ENCODE assay signal across 30 cellular contexts in the genomic region with DNA sequence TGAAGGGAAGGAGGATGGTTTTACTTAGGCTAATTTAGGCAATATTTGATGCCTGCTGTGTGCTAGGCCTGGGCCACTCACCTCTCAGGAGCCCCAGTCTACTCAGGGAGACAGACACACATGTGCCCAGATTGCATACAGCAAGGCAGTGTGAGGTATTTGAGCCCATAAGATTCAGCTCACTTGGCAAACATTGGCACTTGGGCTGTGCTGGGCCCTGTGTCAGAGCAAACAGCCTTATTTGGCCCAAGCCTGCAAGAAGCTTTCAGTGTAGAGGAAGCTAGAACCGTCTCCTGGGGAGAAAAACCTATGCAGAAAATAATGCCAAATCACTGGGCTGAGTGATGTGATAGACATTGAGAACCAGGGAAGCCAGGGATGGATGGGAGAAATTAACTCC. TPM values are rescaled to one million over a fixed set of nuclear protein-coding genes. Genes with fewer than 3 reads are reported as not detected.
DNase-seq lines count a peak whose midpoint lies in the region; ATAC-seq, FAIRE-seq and TF ChIP-seq lines count a peak whose summit lies in the region.
"Had no signal": no experiment of that assay in that cellular context is flagged by ENCODE, and none has a peak within 500 bp of the region (broad histone marks: within the 10 kb centered on the region; RNA-seq: fewer than 3 reads in every experiment).

No MANE protein-coding gene starts in this region.

- H3K9me3 Mint-ChIP-seq in astrocyte (ENCODE audit: unreplicated experiment), result no peaks in the 10 kb centered on the region
- no peaks in the 10 kb centered on the region for H3K9me3 Mint-ChIP-seq in activated T-cell treated with anti-CD3 and anti-CD28 coated beads, Interleukin-2, amount 50 U/mL, for 24 hours
- H3K9me3 Mint-ChIP-seq: T-helper 2 cell treated with Interferon-gamma antibody and Interleukin-4, amounts not matched to agents 5 μg/mL and 100 μg/mL, for 36 hours had no signal

- H3K27ac Mint-ChIP-seq in astrocyte (ENCODE audit: unreplicated experiment), result peak overlapping the region; percentile 62
- no peak overlapping the region for H3K27ac Mint-ChIP-seq in activated T-cell treated with anti-CD3 and anti-CD28 coated beads, Interleukin-2, amount 50 U/mL, for 24 hours
- H3K27ac Mint-ChIP-seq: T-helper 2 cell treated with Interferon-gamma antibody and Interleukin-4, amounts not matched to agents 5 μg/mL and 100 μg/mL, for 36 hours had no signal

- H3K36me3 ChIP-seq in GM23248 (ENCODE audit: low read depth) (no peaks in the 10 kb centered on the region), astrocyte (ENCODE audit: insufficient read depth, low read length) (no peaks in the 10 kb centered on the region), stomach (no peaks in the 10 kb centered on the region), tibial nerve (no peaks in the 10 kb centered on the region), upper lobe of right lung (no peaks in the 10 kb centered on the region)
- H3K36me3 ChIP-seq: lower lobe of right lung had no signal

- peaks cover 18% of the 10 kb centered on the region for H3K4me1 Mint-ChIP-seq in astrocyte (ENCODE audit: low read depth, unreplicated experiment)
- H3K4me1 Mint-ChIP-seq in activated T-cell treated with anti-CD3 and anti-CD28 coated beads, Interleukin-2, amount 50 U/mL, for 24 hours (ENCODE audit: low read depth), result peaks cover 10% of the 10 kb centered on the region

- H3K27ac ChIP-seq in GM23248, result no peak overlapping the region
- H3K27ac ChIP-seq in astrocyte (ENCODE audit: low read depth, low read length), result no peak overlapping the region
- H3K27ac ChIP-seq in stomach, result peak overlapping the region in 3 of 5 donors; percentile 53 to 93 (median 87)
- H3K27ac ChIP-seq in tibial nerve, result no peak overlapping the region
- no peak overlapping the region for H3K27ac ChIP-seq in upper lobe of right lung
- H3K27ac ChIP-seq: dorsolateral prefrontal cortex, epithelial cell of prostate, KMS-11, lower lobe of right lung, psoas muscle had no signal

- TF ChIP-seq EP300 in stomach (IDR thresholded peaks at IDR 0.05), result no peak
- TF ChIP-seq EP300 in tibial nerve (IDR thresholded peaks at IDR 0.05), result no peak

- H3K9me2 ChIP-seq in GM23248 (ENCODE audit: insufficient read depth), result no peaks in the 10 kb centered on the region
- H3K9me2 ChIP-seq: SK-N-SH had no signal

- no peaks in the 10 kb centered on the region for H3K9me3 ChIP-seq in GM23248 (ENCODE audit: low read depth)
- no peaks in the 10 kb centered on the region for H3K9me3 ChIP-seq in astrocyte (ENCODE audit: insufficient read depth, low read depth, low read length)
- no peaks in the 10 kb centered on the region for H3K9me3 ChIP-seq in stomach
- peaks cover 0 to 2% (median 0%) of the 10 kb centered on the region in 4 donors for H3K9me3 ChIP-seq in tibial nerve
- H3K9me3 ChIP-seq in upper lobe of right lung, result no peaks in the 10 kb centered on the region
- H3K9me3 ChIP-seq: lower lobe of right lung, psoas muscle, SK-N-SH had no signal

- TF ChIP-seq POLR2A in stomach (IDR thresholded peaks at IDR 0.05) (no peak), tibial nerve (IDR thresholded peaks at IDR 0.05) (no peak)

- H3K79me2 ChIP-seq in GM23248 (ENCODE audit: insufficient read depth), result peaks cover 9% of the 10 kb centered on the region
- peaks cover 13% of the 10 kb centered on the region for H3K79me2 ChIP-seq in astrocyte (ENCODE audit: insufficient read depth, low read length)

- H3K4me3 ChIP-seq in GM23248 (no peak overlapping the region), astrocyte (ENCODE audit: insufficient read depth, low read depth, low read length) (no peak overlapping the region), fibroblast of the aortic adventitia (ENCODE audit: low read depth, low read length) (no peak overlapping the region), stomach (no peak overlapping the region), tibial nerve (no peak overlapping the region), upper lobe of right lung (no peak overlapping the region)
- H3K4me3 ChIP-seq: dorsolateral prefrontal cortex, lower lobe of right lung, psoas muscle, skin epidermis had no signal

- TF ChIP-seq CTCF in astrocyte (IDR thresholded peaks at IDR 0.05; ENCODE audit: insufficient read depth, low read depth, low read length) (no peak), fibroblast of the aortic adventitia (IDR thresholded peaks at IDR 0.05; ENCODE audit: insufficient read depth, low read length) (no peak), stomach (IDR thresholded peaks at IDR 0.05) (no peak), tibial nerve (IDR thresholded peaks at IDR 0.05) (no peak), upper lobe of right lung (IDR thresholded peaks at IDR 0.05) (no peak)

- H3K36me3 Mint-ChIP-seq in astrocyte (ENCODE audit: low read depth, unreplicated experiment), result no peaks in the 10 kb centered on the region
- H3K36me3 Mint-ChIP-seq in activated T-cell treated with anti-CD3 and anti-CD28 coated beads, Interleukin-2, amount 50 U/mL, for 24 hours (ENCODE audit: low read depth), result no peaks in the 10 kb centered on the region

- in situ Hi-C loops in GM23248 (cut with MboI), result no loop called here

- peak; percentile 30 for DNase-seq in GM23248
- no peak for DNase-seq in astrocyte (ENCODE audit: low read depth)
- peak; percentile 59 for DNase-seq in fibroblast of the aortic adventitia (ENCODE audit: low read depth)
- DNase-seq in stomach, result peak; percentile 72
- no peak for DNase-seq in tibial nerve (ENCODE audit: low spot score in 2 of 2)
- no peak for DNase-seq in upper lobe of right lung
- DNase-seq in RKO (ENCODE audit: low spot score), result no peak
- no peak for DNase-seq in activated T-cell treated with anti-CD3 and anti-CD28 coated beads, Interleukin-2, amount 50 U/mL, for 24 hours
- DNase-seq: ACHN; activated CD4-positive, alpha-beta T cell treated with anti-CD3 and anti-CD28 coated beads for 48 hours; activated naive CD4-positive, alpha-beta T cell; activated T-cell treated with anti-CD3 and anti-CD28 coated beads, Interleukin-2, amount 50 U/mL, for 48 hours; amniotic stem cell; C1 segment of cervical spinal cord; caudate nucleus; DND-41; dorsolateral prefrontal cortex; lower lobe of right lung; NCI-H1694 treated with DMSO at 0.1 percent for 48 hours; NCI-H2171 treated with DMSO at 0.1 percent for 48 hours; RPMI8226; SK-N-SH had no signal

- H3F3A ChIP-seq in GM23248 (ENCODE audit: insufficient read depth), result peaks cover 20% of the 10 kb centered on the region

- no peak overlapping the region for H3K9ac ChIP-seq in GM23248
- H3K9ac ChIP-seq in astrocyte (ENCODE audit: low read length), result no peak overlapping the region
- H3K9ac ChIP-seq: KMS-11, SK-N-SH had no signal

- H3K4me3 Mint-ChIP-seq in astrocyte (ENCODE audit: unreplicated experiment), result no peak overlapping the region
- no peak overlapping the region for H3K4me3 Mint-ChIP-seq in activated T-cell treated with anti-CD3 and anti-CD28 coated beads, Interleukin-2, amount 50 U/mL, for 24 hours
- H3K4me3 Mint-ChIP-seq: T-helper 2 cell treated with Interferon-gamma antibody and Interleukin-4, amounts not matched to agents 5 μg/mL and 100 μg/mL, for 36 hours had no signal

- H3K27me3 ChIP-seq in GM23248 (replicated peaks; ENCODE audit: insufficient read depth) (no peaks in the 10 kb centered on the region), astrocyte (ENCODE audit: insufficient read depth, low read length) (no peaks in the 10 kb centered on the region), stomach (peaks cover 0 to 13% (median 3%) of the 10 kb centered on the region in 3 donors), tibial nerve (no peaks in the 10 kb centered on the region), upper lobe of right lung (no peaks in the 10 kb centered on the region)
- H3K27me3 ChIP-seq: dorsolateral prefrontal cortex had no signal

- no peak for ATAC-seq in upper lobe of right lung
- ATAC-seq: lower lobe of right lung, psoas muscle had no signal

- intact Hi-C loops in stomach (cut with DNase I; ENCODE audit: low total_unique reads) (no loop called here), upper lobe of right lung (cut with DNase I) (no loop called here)

- 67% methylated on average over 1 of the region's 1 CpG for WGBS in GM23248 (ENCODE audit: low coverage in 1 of 2, low lambda C conversion rate in 2 of 2, missing lambda C conversion rate in 2 of 2), 2 experiments
- WGBS in stomach, 5 donors, result 0 to 33% (median 19%) methylated on average over 1 of the region's 1 CpG
- WGBS in tibial nerve, 2 donors, result 53 to 56% methylated on average over 1 of the region's 1 CpG

- no peak for FAIRE-seq in astrocyte (lab: Jason Lieb, UNC)
- FAIRE-seq: frontal cortex, keratinocyte, urothelium cell line had no signal

- no peaks in the 10 kb centered on the region for H3K27me3 Mint-ChIP-seq in astrocyte (ENCODE audit: low read depth, unreplicated experiment)
- peaks cover 46% of the 10 kb centered on the region for H3K27me3 Mint-ChIP-seq in activated T-cell treated with anti-CD3 and anti-CD28 coated beads, Interleukin-2, amount 50 U/mL, for 24 hours

- H2AFZ ChIP-seq in GM23248 (no peak overlapping the region), astrocyte (ENCODE audit: low read depth, low read length) (peak overlapping the region; percentile 15)

- peaks cover 22% of the 10 kb centered on the region for H3K4me1 ChIP-seq in GM23248 (ENCODE audit: insufficient read depth)
- peaks cover 26% of the 10 kb centered on the region for H3K4me1 ChIP-seq in astrocyte (ENCODE audit: insufficient read depth, low read length)
- peaks cover 24 to 50% (median 31%) of the 10 kb centered on the region in 4 donors for H3K4me1 ChIP-seq in stomach
- H3K4me1 ChIP-seq in tibial nerve, result peaks cover 0 to 23% (median 10%) of the 10 kb centered on the region in 4 donors
- peaks cover 6% of the 10 kb centered on the region for H3K4me1 ChIP-seq in upper lobe of right lung

- H4K20me1 ChIP-seq in GM23248 (ENCODE audit: insufficient read depth), result no peaks in the 10 kb centered on the region
- H4K20me1 ChIP-seq in astrocyte (ENCODE audit: insufficient read depth, low read length), result no peaks in the 10 kb centered on the region

- no peak overlapping the region for H3K4me2 ChIP-seq in GM23248 (ENCODE audit: unreplicated experiment)
- no peak overlapping the region for H3K4me2 ChIP-seq in astrocyte (ENCODE audit: low read length)
- H3K4me2 ChIP-seq: KMS-11, SK-N-SH had no signal

RNA-seq across cellular contexts. Expression of gene SYNC, which starts 3.9 kb away (rescaled TPM):
- total RNA-seq in GM23248 (2014; rRNA removed; shearing (Covaris generic)), result 103 and 112 TPM in 2 replicates
- polyA plus RNA-seq in GM23248 (2016; fragmentation: Nextera tagmentation; extraction: Ambion mirVana) (60.0 and 60.5 TPM in 2 replicates), stomach (10 to 100 TPM in 1 of 3 donors, 1 to 10 TPM in 2; 5.5 to 11.6 (median 6.0) TPM)
- total RNA-seq in astrocyte (20.6 and 23.7 TPM in 2 replicates), fibroblast of the aortic adventitia (ENCODE audit: low replicate concordance) (141 and 240 TPM in 2 replicates), stomach (10 to 100 TPM; 12.3 to 38.5 (median 22.8) TPM), tibial nerve (10 to 100 TPM; 10.2 to 31.2 (median 23.7) TPM), upper lobe of right lung (16.9 TPM)

RNA-seq across cellular contexts. Expression of gene RBBP4, which starts 55.5 kb away (rescaled TPM):
- total RNA-seq in GM23248 (2014; rRNA removed; shearing (Covaris generic)), result 72.4 and 89.9 TPM in 2 replicates
- polyA plus RNA-seq in GM23248 (2016; fragmentation: Nextera tagmentation; extraction: Ambion mirVana) (109 and 116 TPM in 2 replicates), stomach (10 to 100 TPM; 38.0 to 56.7 (median 41.4) TPM)
- total RNA-seq in astrocyte (171 and 186 TPM in 2 replicates), fibroblast of the aortic adventitia (ENCODE audit: low replicate concordance) (67.7 and 109 TPM in 2 replicates), stomach (100 to 1,000 TPM in 3 of 5 donors, 10 to 100 TPM in 2; 43.2 to 226 (median 160) TPM), tibial nerve (100 to 1,000 TPM in 3 of 4 donors, 10 to 100 TPM in 1; 79.7 to 135 (median 109) TPM), upper lobe of right lung (156 TPM)

RNA-seq across cellular contexts. Expression of gene ZBTB8OS, which starts 56.1 kb away (rescaled TPM):
- 37.0 and 44.6 TPM in 2 replicates for total RNA-seq in GM23248 (2014; rRNA removed; shearing (Covaris generic))
- 48.9 and 52.9 TPM in 2 replicates for polyA plus RNA-seq in GM23248 (2016; fragmentation: Nextera tagmentation; extraction: Ambion mirVana)
- total RNA-seq in astrocyte, result 60.4 and 66.1 TPM in 2 replicates
- total RNA-seq in fibroblast of the aortic adventitia (ENCODE audit: low replicate concordance), result 34.6 and 40.0 TPM in 2 replicates
- 100 to 1,000 TPM in 1 of 5 donors, 10 to 100 TPM in 4; 10.4 to 151 (median 26.3) TPM for total RNA-seq in stomach
- polyA plus RNA-seq in stomach, result 10 to 100 TPM; 55.0 to 88.6 (median 65.9) TPM
- 10 to 100 TPM; 12.2 to 38.1 (median 23.8) TPM for total RNA-seq in tibial nerve
- 47.8 TPM for total RNA-seq in upper lobe of right lung

Comparison
In these comparisons a context has a peak if more than half of its experiments do, and no peak if none do; other contexts are left out.
1. DNase-seq: peak in GM23248 (single experiment), fibroblast of the aortic adventitia (single experiment) and stomach (single experiment); none in astrocyte (single experiment), tibial nerve (0 of 2), upper lobe of right lung (single experiment), RKO (single experiment) and activated T-cell treated with anti-CD3 and anti-CD28 coated beads, Interleukin-2, amount 50 U/mL, for 24 hours (single experiment).
2. H3K27ac ChIP-seq: peak in stomach (3 of 5); none in GM23248 (single experiment), astrocyte (single experiment), tibial nerve (0 of 4) and upper lobe of right lung (single experiment).